8 cellular contexts compared by ENCODE assay signal in the genomic region with DNA sequence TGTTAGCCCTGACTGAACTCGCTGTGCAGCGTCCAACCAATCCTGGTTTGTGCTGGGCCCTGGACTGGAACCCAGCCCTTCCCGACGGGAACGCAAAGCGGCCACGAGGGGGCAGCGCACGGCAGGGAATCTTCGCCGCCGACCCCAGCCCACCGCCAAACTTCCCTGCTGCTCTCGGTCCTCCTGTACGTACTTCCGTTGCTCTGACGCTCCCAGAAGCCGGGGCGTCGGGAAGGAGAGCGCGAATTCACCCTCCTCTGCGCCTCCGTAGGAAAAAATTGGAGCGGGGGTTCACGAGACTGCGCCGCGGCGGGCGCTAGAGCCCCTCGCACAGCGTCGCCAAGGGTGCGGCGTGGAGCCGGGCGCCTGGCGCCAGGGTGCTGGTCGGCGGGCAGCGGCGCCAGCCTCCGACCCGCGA. TPM values are rescaled to one million over a fixed set of nuclear protein-coding genes. Genes with fewer than 3 reads are reported as not detected.
DNase-seq lines count a peak whose midpoint lies in the region; ATAC-seq and TF ChIP-seq lines count a peak whose summit lies in the region.

No MANE protein-coding gene starts in this region.

- peak; percentile 56 for ATAC-seq in HG02610 (IDR thresholded peaks at IDR 0.05; ENCODE audit: unreplicated experiment)
- peak; percentile 60 for ATAC-seq in activated CD4-positive, alpha-beta T cell treated with anti-CD3 and anti-CD28 coated beads for 36 hours
- no peak for ATAC-seq in HG03457 (IDR thresholded peaks at IDR 0.05; ENCODE audit: unreplicated experiment)

- BruUV-seq in Calu3 (replicated peaks; lab: Mats Ljungman, UMichigan), result no TSS peak

- H3K4me1 Mint-ChIP-seq in Calu3 (ENCODE audit: low read depth, unreplicated experiment), result peaks cover 22% of the 10 kb centered on the region
- peaks cover 31% of the 10 kb centered on the region for H3K4me1 Mint-ChIP-seq in activated CD4-positive, alpha-beta T cell treated with anti-CD3 and anti-CD28 coated beads for 36 hours

- peaks cover 24% of the 10 kb centered on the region for H3K36me3 Mint-ChIP-seq in Calu3 (ENCODE audit: insufficient read depth, unreplicated experiment)
- peaks cover 3% of the 10 kb centered on the region for H3K36me3 Mint-ChIP-seq in activated CD4-positive, alpha-beta T cell treated with anti-CD3 and anti-CD28 coated beads for 36 hours (ENCODE audit: low read depth)

- H3K27ac ChIP-seq in cingulate gyrus (ENCODE audit: low read depth, low read length), result peak overlapping the region; percentile 29

- H3K4me3 Mint-ChIP-seq in Calu3 (ENCODE audit: low read depth, unreplicated experiment), result peak overlapping the region; percentile 69
- peak overlapping the region; percentile 76 for H3K4me3 Mint-ChIP-seq in activated CD4-positive, alpha-beta T cell treated with anti-CD3 and anti-CD28 coated beads for 36 hours

- no peak overlapping the region for H3K27ac Mint-ChIP-seq in Calu3 (ENCODE audit: unreplicated experiment)
- no peak overlapping the region for H3K27ac Mint-ChIP-seq in activated CD4-positive, alpha-beta T cell treated with anti-CD3 and anti-CD28 coated beads for 36 hours

- peak; percentile 85 for DNase-seq in Calu3
- peak; percentile 84 for DNase-seq in NCI-H2227 (lab: John Stamatoyannopoulos, UW; ENCODE audit: unreplicated experiment)
- DNase-seq in activated CD4-positive, alpha-beta T cell treated with anti-CD3 and anti-CD28 coated beads for 36 hours, result peak; percentile 83
- DNase-seq in kidney tubule cell (ENCODE audit: low spot score), result peak; percentile 80
- peak; percentile 47 to 61 (median 60) for DNase-seq in stimulated activated CD4-positive, alpha-beta T cell treated with anti-CD3 and anti-CD28 coated beads, Interleukin-12 subunit alpha, Interleukin-12 subunit beta, amount 100 ng/mL, for 48 hours (ENCODE audit: low read depth in 2 of 3, low spot score in 1 of 3)

- H3K27me3 Mint-ChIP-seq in Calu3 (ENCODE audit: unreplicated experiment), result peaks cover 44% of the 10 kb centered on the region
- peaks cover 18% of the 10 kb centered on the region for H3K27me3 Mint-ChIP-seq in activated CD4-positive, alpha-beta T cell treated with anti-CD3 and anti-CD28 coated beads for 36 hours

- intact Hi-C loops in Calu3 (cut with micrococcal nuclease; ENCODE audit: unreplicated experiment), result loop anchor here (1.0 to 5.0 kb wide), 2 partner anchors 144 to 382 kb away; no protein-coding TSS in a partner anchor
- intact Hi-C loops in activated CD4-positive, alpha-beta T cell treated with anti-CD3 and anti-CD28 coated beads for 36 hours (cut with DNase I, micrococcal nuclease), result loop anchor here (1.0 to 5.0 kb wide), 8 partner anchors 84 to 484 kb away; a partner anchor contains a TSS

- TF ChIP-seq CTCF in Calu3 (IDR thresholded peaks at IDR 0.05; ENCODE audit: unreplicated experiment), result peak; percentile 74

- no peaks in the 10 kb centered on the region for H3K9me3 Mint-ChIP-seq in Calu3 (ENCODE audit: low read depth, unreplicated experiment)
- H3K9me3 Mint-ChIP-seq in activated CD4-positive, alpha-beta T cell treated with anti-CD3 and anti-CD28 coated beads for 36 hours (ENCODE audit: low read depth), result no peaks in the 10 kb centered on the region

- CTCF ChIA-PET in Calu3 (lab: Charles Lee), result interaction anchor here (1.3 kb wide), 1 partner anchor 194 kb away, joined by 3 read pairs; no protein-coding TSS in a partner anchor
- CTCF ChIA-PET in activated CD4-positive, alpha-beta T cell treated with anti-CD3 and anti-CD28 coated beads for 36 hours (lab: Charles Lee), result interaction anchor here (0.9 to 1.2 kb wide), 4 partner anchors 44 to 382 kb away, joined by 3 to 13 read pairs (median 8); no protein-coding TSS in a partner anchor

- POLR2A ChIA-PET in activated CD4-positive, alpha-beta T cell treated with anti-CD3 and anti-CD28 coated beads for 36 hours (lab: Charles Lee), result interaction anchor here (1.1 kb wide), 1 partner anchor 87 kb away, joined by 3 read pairs; no protein-coding TSS in a partner anchor

RNA-seq across cellular contexts. Expression of a gene that starts 0.9 kb away (rescaled TPM):
- 0.17 and 0.29 TPM in 2 replicates for total RNA-seq in Calu3 (2022)
- total RNA-seq in activated CD4-positive, alpha-beta T cell treated with anti-CD3 and anti-CD28 coated beads for 36 hours, result 1 to 10 TPM; 1.4 TPM
